In the genomic region with DNA sequence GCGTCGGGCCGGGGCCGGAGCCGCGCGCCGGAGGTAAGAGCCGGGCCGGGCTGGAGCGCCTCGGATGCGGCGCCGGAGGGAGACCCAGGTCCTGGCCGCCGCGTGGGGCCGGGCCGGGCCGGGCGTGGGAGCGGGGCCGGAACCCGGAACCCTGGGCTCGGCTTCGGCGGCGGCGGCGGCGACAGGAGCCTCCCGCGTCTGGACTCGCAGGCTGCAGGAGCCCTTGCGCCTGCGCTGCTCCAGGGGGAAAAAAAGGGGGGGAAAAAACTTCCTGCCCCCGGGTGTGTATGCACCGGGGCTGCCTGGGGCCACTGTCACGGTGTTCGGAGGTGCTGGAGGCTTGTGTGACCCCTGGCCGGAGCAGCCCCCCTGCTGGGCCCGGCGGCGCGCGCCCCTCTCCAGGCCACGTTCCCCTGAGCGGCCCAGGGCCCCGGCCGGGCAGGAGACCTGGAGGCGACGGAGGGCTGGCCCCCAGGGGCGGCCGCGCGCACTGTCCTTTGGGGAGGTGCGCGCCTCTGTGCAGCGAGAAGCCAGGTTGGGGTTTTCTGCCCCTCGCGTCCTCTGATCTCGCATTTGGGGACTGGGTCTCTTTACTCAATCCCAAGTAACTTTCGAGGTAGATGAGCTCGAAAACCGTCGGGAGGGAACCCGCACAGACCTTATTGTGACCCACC, we compare ENCODE assay signal across 8 cellular contexts. TPM values are rescaled to one million over a fixed set of nuclear protein-coding genes. Genes with fewer than 3 reads are reported as not detected.
A peak's percentile ranks its signal among the peaks of the same experiment; 100 is the strongest.
DNase-seq lines count a peak whose midpoint lies in the region; ATAC-seq and TF ChIP-seq lines count a peak whose summit lies in the region.

No MANE protein-coding gene starts in this region.

- H3K9me2 ChIP-seq in DOHH2 (replicated peaks; ENCODE audit: control insufficient read depth, low read length), result no peaks in the 10 kb centered on the region

- TF ChIP-seq CTCF in DOHH2 (IDR thresholded peaks at IDR 0.05; ENCODE audit: low read depth, low read length, poor library complexity, severe bottlenecking) (no peak), gastrocnemius medialis (IDR thresholded peaks at IDR 0.05 in 4 of 5, conservative IDR thresholded peaks at IDR 0.05 in 1 of 5) (no peak)

- peaks cover 16% of the 10 kb centered on the region for H3K4me1 Mint-ChIP-seq in activated T-helper 17 cell treated with anti-CD3 and anti-CD28 coated beads, Interleukin-2, amount 50 U/mL, for 72 hours

- in situ Hi-C loops in gastrocnemius medialis (cut with MboI; ENCODE audit: low sequenced_read_pairs in 4 of 4) (loop anchor here in 1 of 4 donors (25.0 kb wide), 1 partner anchor 376 kb away; no protein-coding TSS in a partner anchor), KBM-7 (cut with MboI; ENCODE audit: low pct_unique_long_range_greater_than_20kb, low sequenced_read_pairs) (no loop called here)

- H3K4me3 ChIP-seq in DOHH2 (ENCODE audit: low read length) (no peak overlapping the region), gastrocnemius medialis (peak overlapping the region; percentile 67 to 77 (median 74))

- no peaks in the 10 kb centered on the region for H3K9me3 Mint-ChIP-seq in activated T-helper 17 cell treated with anti-CD3 and anti-CD28 coated beads, Interleukin-2, amount 50 U/mL, for 72 hours

- no peak for TF ChIP-seq POLR2A in gastrocnemius medialis (IDR thresholded peaks at IDR 0.05)

- peak overlapping the region; percentile 35; the same call in 1 of the 2 replicates for H3K4me2 ChIP-seq in DOHH2 (ENCODE audit: low read length)

- H3K27me3 Mint-ChIP-seq in activated T-helper 17 cell treated with anti-CD3 and anti-CD28 coated beads, Interleukin-2, amount 50 U/mL, for 72 hours, result peaks cover 63% of the 10 kb centered on the region

- H3K9me3 ChIP-seq in DOHH2 (ENCODE audit: control insufficient read depth, insufficient read depth, low read length) (no peaks in the 10 kb centered on the region), gastrocnemius medialis (no peaks in the 10 kb centered on the region)

- H3K27ac ChIP-seq in DOHH2 (ENCODE audit: low read depth, low read length) (no peak overlapping the region), gastrocnemius medialis (peak overlapping the region; percentile 62 to 73 (median 70))

- no peaks in the 10 kb centered on the region for H4K20me1 ChIP-seq in DOHH2 (ENCODE audit: control insufficient read depth, insufficient read depth, low read depth, low read length)

- H3F3A ChIP-seq in DOHH2 (ENCODE audit: control insufficient read depth, insufficient read depth), result no peaks in the 10 kb centered on the region

- H3K36me3 Mint-ChIP-seq in activated T-helper 17 cell treated with anti-CD3 and anti-CD28 coated beads, Interleukin-2, amount 50 U/mL, for 72 hours (ENCODE audit: low read depth), result peaks cover 6% of the 10 kb centered on the region

- H3K4me3 Mint-ChIP-seq in activated T-helper 17 cell treated with anti-CD3 and anti-CD28 coated beads, Interleukin-2, amount 50 U/mL, for 72 hours, result peak overlapping the region; percentile 75

- no peaks in the 10 kb centered on the region for H3K79me2 ChIP-seq in DOHH2 (ENCODE audit: control insufficient read depth, low read length)

- H3K27me3 ChIP-seq in DOHH2 (ENCODE audit: control insufficient read depth, low read length) (peaks cover 49% of the 10 kb centered on the region), gastrocnemius medialis (peaks cover 5 to 29% (median 14%) of the 10 kb centered on the region in 3 donors)

- ATAC-seq in GM19397 (IDR thresholded peaks at IDR 0.05; ENCODE audit: unreplicated experiment), result peak; percentile 28
- peak; percentile 23 for ATAC-seq in HG03442 (IDR thresholded peaks at IDR 0.05; ENCODE audit: unreplicated experiment)
- peak; percentile 10 for ATAC-seq in activated T-helper 17 cell treated with anti-CD3 and anti-CD28 coated beads, Interleukin-2, amount 50 U/mL, for 72 hours (replicated peaks)
- peak; percentile 42 for ATAC-seq in left ventricle myocardium superior
- peak; percentile 14 to 15 for ATAC-seq in gastrocnemius medialis

- H3K4me1 ChIP-seq in DOHH2 (ENCODE audit: control insufficient read depth, low read length) (peaks cover 3% of the 10 kb centered on the region), gastrocnemius medialis (peaks cover 7 to 14% of the 10 kb centered on the region in 2 donors)

- no peak overlapping the region for H3K27ac Mint-ChIP-seq in activated T-helper 17 cell treated with anti-CD3 and anti-CD28 coated beads, Interleukin-2, amount 50 U/mL, for 72 hours

- peak; percentile 52 for DNase-seq in left ventricle myocardium superior
- no peak for DNase-seq in gastrocnemius medialis
- DNase-seq in OCI-M2 (lab: John Stamatoyannopoulos, UW; ENCODE audit: unreplicated experiment), result no peak
- no peak for DNase-seq in KBM-7

- H3K36me3 ChIP-seq in DOHH2 (ENCODE audit: control insufficient read depth, low read length) (no peaks in the 10 kb centered on the region), gastrocnemius medialis (no peaks in the 10 kb centered on the region)

- intact Hi-C loops in left ventricle myocardium superior (cut with micrococcal nuclease) (no loop called here), gastrocnemius medialis (cut with DNase I; ENCODE audit: low total_unique reads) (loop anchor here (2.0 to 10.0 kb wide), 3 partner anchors 41 to 371 kb away; no protein-coding TSS in a partner anchor)

RNA-seq across cellular contexts. Expression of gene KLHL29, which starts 0.9 kb away (rescaled TPM):
- total RNA-seq in activated T-helper 17 cell treated with anti-CD3 and anti-CD28 coated beads, Interleukin-2, amount 50 U/mL, for 72 hours, result under 1 TPM; 0.26 to 0.56 TPM
- total RNA-seq in left ventricle myocardium superior, result 0.69 TPM
- total RNA-seq in gastrocnemius medialis, result 10 to 100 TPM in 2 of 4 donors, 1 to 10 TPM in 2; 4.3 to 24.9 (median 8.7) TPM
